In the genomic region with DNA sequence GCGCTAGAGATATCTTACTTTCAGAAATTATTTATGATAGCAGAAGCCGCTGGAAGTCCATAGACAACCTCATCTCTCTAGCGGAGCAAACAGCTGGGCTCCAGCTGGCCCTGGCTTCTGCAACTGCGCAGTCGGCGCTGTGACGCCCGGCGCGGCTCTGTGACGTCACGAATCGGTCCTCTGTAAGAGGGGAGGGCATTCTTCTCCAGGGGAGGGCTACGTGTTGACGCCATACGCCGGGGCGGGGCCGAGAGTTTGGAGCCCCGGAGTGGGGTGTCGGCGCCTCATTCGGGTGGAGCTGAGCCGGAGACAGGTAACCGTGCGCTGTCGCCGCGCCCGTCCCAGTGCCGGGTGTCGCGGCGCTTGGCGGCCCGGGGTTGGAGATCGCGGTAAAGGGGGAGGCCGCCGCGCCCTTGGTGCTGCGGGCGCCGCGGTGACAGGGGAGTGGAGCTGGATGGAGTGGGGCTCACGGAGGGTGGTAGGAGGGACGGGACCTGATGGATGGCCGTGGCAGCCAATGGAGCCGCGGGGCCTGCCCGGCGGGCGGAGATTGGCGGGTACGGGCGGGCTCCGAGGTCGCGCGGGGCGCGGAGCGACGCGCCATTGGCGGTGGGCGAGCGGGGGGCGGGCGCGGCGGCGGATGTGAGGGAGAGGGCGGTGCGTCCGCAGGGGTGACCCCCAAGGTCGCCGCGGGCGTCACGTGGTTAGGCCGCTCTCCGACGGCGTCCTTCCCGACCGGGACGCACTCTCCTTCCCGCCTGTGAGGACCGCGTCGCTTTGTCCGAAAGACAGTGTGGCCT, we compare ENCODE assay signal across 8 cellular contexts. TPM values are rescaled to one million over a fixed set of nuclear protein-coding genes. Genes with fewer than 3 reads are reported as not detected.
DNase-seq lines count a peak whose midpoint lies in the region; ATAC-seq, FAIRE-seq and TF ChIP-seq lines count a peak whose summit lies in the region.

OGDH (plus strand) TSS at position 287 of the 800 bp plus-strand sequence. CDS start 17,717 bp downstream, outside the sequence.

- CTCF ChIA-PET in mammary epithelial cell (lab: Charles Lee; ENCODE audit: low non-redundant PET): no interaction called here

- H3K27ac ChIP-seq in WERI-Rb-1: peak within 1 kb of the TSS; percentile 87
- peak within 1 kb of the TSS; percentile 72 for H3K27ac ChIP-seq in mammary epithelial cell (ENCODE audit: insufficient read depth, low read depth, low read length)
- H3K27ac ChIP-seq in iPS-20b (ENCODE audit: low read length): peak within 1 kb of the TSS; percentile 94
- peak within 1 kb of the TSS; percentile 97 to 99 for H3K27ac ChIP-seq in small intestine (ENCODE audit: low read depth in 1 of 2, low read length in 1 of 2)

- H3K9ac ChIP-seq in mammary epithelial cell (ENCODE audit: insufficient read depth, low read length) (peak within 1 kb of the TSS; percentile 74), iPS-20b (ENCODE audit: low read depth, low read length) (peak within 1 kb of the TSS; percentile 99)

- H3K4me2 ChIP-seq in mammary epithelial cell (ENCODE audit: insufficient read depth, low read depth, low read length): peak within 1 kb of the TSS; percentile 81

- H3K36me3 ChIP-seq in WERI-Rb-1: peaks cover 11% of the 10 kb centered on the region
- H3K36me3 ChIP-seq in mammary epithelial cell (ENCODE audit: insufficient read depth, low read length): no peaks in the 10 kb centered on the region
- no peaks in the 10 kb centered on the region for H3K36me3 ChIP-seq in iPS-20b (ENCODE audit: insufficient read depth, low read depth, low read length)
- no peaks in the 10 kb centered on the region for H3K36me3 ChIP-seq in small intestine (ENCODE audit: control insufficient read depth in 2 of 2, insufficient read depth in 2 of 2, low read length in 2 of 2)

- H2AFZ ChIP-seq in mammary epithelial cell (ENCODE audit: low read depth, low read length): peak within 1 kb of the TSS; percentile 83

- TF ChIP-seq CTCF in WERI-Rb-1 (IDR thresholded peaks at IDR 0.05; ENCODE audit: low read depth, low read length) (no peak), mammary epithelial cell (conservative IDR thresholded peaks at IDR 0.05 in 1 of 2, IDR thresholded peaks at IDR 0.05 in 1 of 2; ENCODE audit: extremely low read depth in 1 of 2, insufficient read depth in 1 of 2, low read depth in 1 of 2, low read length in 2 of 2) (no peak)

- H3K4me3 ChIP-seq in WERI-Rb-1 (ENCODE audit: low read depth, low read length) (peak within 1 kb of the TSS; percentile 68), mammary epithelial cell (replicated peaks in 1 of 3; ENCODE audit: insufficient read depth in 1 of 3, low read depth in 2 of 3, low read length in 3 of 3) (peak within 1 kb of the TSS; percentile 71 to 98 (median 82)), iPS-20b (ENCODE audit: low read length) (peak within 1 kb of the TSS; percentile 87), small intestine (ENCODE audit: low read depth in 1 of 2, low read length in 2 of 2) (peak within 1 kb of the TSS; percentile 70 to 80)

- peak; percentile 91 for ATAC-seq in GM18873 (IDR thresholded peaks at IDR 0.05; ENCODE audit: low FRiP score, unreplicated experiment)
- peak; percentile 92 for ATAC-seq in HG03139 (IDR thresholded peaks at IDR 0.05; ENCODE audit: unreplicated experiment)

- BruUV-seq in mammary epithelial cell (replicated peaks; lab: Mats Ljungman, UMichigan): TSS peak; percentile 84

- intact Hi-C loops in mammary epithelial cell (cut with micrococcal nuclease): loop anchor here (1.0 to 5.0 kb wide), 5 partner anchors 32 to 241 kb away; partner anchors contain the start of genes H2AZ2 and ZMIZ2

- peaks cover 47% of the 10 kb centered on the region for H3K79me2 ChIP-seq in mammary epithelial cell (ENCODE audit: insufficient read depth, low read length)

- DNase-seq in ACHN (peak; percentile 100), NCI-H2227 (lab: John Stamatoyannopoulos, UW; ENCODE audit: unreplicated experiment) (peak; percentile 98), WERI-Rb-1 (peak; percentile 98), mammary epithelial cell (peak; percentile 97), small intestine (peak; percentile 99)

- FAIRE-seq in small intestine (lab: Jason Lieb, UNC): no peak

- H3K4me1 ChIP-seq in mammary epithelial cell (ENCODE audit: insufficient read depth, low read length) (peaks cover 9% of the 10 kb centered on the region), iPS-20b (ENCODE audit: insufficient read depth, low read length) (no peaks in the 10 kb centered on the region; the same call in 1 of the 2 replicates), small intestine (ENCODE audit: control insufficient read depth in 2 of 2, insufficient read depth in 1 of 2, low read depth in 1 of 2, low read length in 1 of 2) (peaks cover 0 to 3% of the 10 kb centered on the region in 2 donors)

- in situ Hi-C loops in ACHN (cut with HindIII; ENCODE audit: low pct_ligation_motif_present, low pct_unique_long_range_greater_than_20kb, low sequenced_read_pairs): no loop called here
- in situ Hi-C loops in mammary epithelial cell (cut with MboI; ENCODE audit: low sequenced_read_pairs in 2 of 2): no loop called here

- H3K9me3 ChIP-seq in WERI-Rb-1 (ENCODE audit: severe bottlenecking) (no peaks in the 10 kb centered on the region), mammary epithelial cell (replicated peaks; ENCODE audit: insufficient read depth, low read length) (no peaks in the 10 kb centered on the region), iPS-20b (ENCODE audit: insufficient read depth, low read depth, low read length) (no peaks in the 10 kb centered on the region), small intestine (ENCODE audit: control insufficient read depth, low read depth) (no peaks in the 10 kb centered on the region)

- dilution Hi-C loops in mammary epithelial cell (cut with HindIII; ENCODE audit: low sequenced_read_pairs): loop anchor here (5.0 kb wide), 1 partner anchor 61 kb away; no protein-coding TSS in a partner anchor

- 0% methylated on average over 7 of the region's 93 CpGs for WGBS in mammary epithelial cell (ENCODE audit: low coverage, missing lambda C conversion rate)
- 0 to 1% (median 1%) methylated on average over 58 to 93 of the region's 93 CpGs for WGBS in small intestine, 3 donors

- no peaks in the 10 kb centered on the region for H4K20me1 ChIP-seq in mammary epithelial cell (ENCODE audit: insufficient read depth, low read length)

- H3K27me3 ChIP-seq in WERI-Rb-1 (ENCODE audit: insufficient read depth, low read depth, severe bottlenecking) (no peaks in the 10 kb centered on the region), mammary epithelial cell (ENCODE audit: insufficient read depth, low read length) (no peaks in the 10 kb centered on the region), iPS-20b (ENCODE audit: insufficient read depth, low read length) (no peaks in the 10 kb centered on the region), small intestine (ENCODE audit: control insufficient read depth in 2 of 2, insufficient read depth in 2 of 2, low read length in 2 of 2) (no peaks in the 10 kb centered on the region)

RNA-seq across cellular contexts. Expression of gene OGDH, which starts in this region (rescaled TPM):
- total RNA-seq in mammary epithelial cell: 10 to 100 TPM; 82.4 to 96.9 TPM
- polyA plus RNA-seq in mammary epithelial cell: 81.2 TPM
- polyA minus RNA-seq in mammary epithelial cell: 222 TPM
- polyA plus RNA-seq in small intestine: 100 to 1,000 TPM in 2 of 3 donors, 10 to 100 TPM in 1; 66.8 to 136 (median 124) TPM

Comparison
In these comparisons a context has a peak if more than half of its experiments do, and no peak if none do; other contexts are left out.
1. Peak in every context shown above with its lines: DNase-seq, ATAC-seq, H3K4me3 ChIP-seq and H3K27ac ChIP-seq.